8 cellular contexts compared by ENCODE assay signal in the genomic region with DNA sequence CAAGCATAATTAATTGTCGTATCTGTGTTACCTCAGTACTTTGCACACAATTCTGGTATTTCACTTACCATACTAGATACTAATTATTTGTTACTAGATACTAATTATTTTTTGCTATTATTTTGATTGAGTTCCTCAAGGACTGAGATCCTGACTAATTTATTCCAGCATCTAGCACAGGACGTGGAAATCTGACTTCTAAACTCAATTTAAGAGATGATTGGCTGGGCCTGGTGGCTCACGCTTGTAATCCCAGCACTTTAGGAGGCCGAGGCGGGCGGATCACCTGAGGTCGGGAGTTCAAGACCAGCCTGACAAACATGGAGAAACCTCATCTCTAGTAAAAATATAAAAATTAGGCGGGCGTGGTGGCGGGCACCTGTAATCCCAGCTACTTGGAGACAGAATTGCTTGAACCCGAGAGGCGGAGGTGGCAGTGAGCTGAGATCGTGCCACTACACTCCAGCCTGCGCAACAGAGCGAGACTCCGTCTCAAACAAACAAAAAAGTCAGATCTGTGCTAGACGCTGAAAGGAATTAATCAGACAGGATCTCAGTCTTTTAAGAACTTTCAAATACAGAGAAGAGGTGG. TPM values are rescaled to one million over a fixed set of nuclear protein-coding genes. Genes with fewer than 3 reads are reported as not detected.
DNase-seq lines count a peak whose midpoint lies in the region; ATAC-seq and TF ChIP-seq lines count a peak whose summit lies in the region.

No MANE protein-coding gene starts in this region.

- no peak for ATAC-seq in GM19397 (IDR thresholded peaks at IDR 0.05; ENCODE audit: unreplicated experiment)

- no peak for TF ChIP-seq POLR2A in adrenal gland (IDR thresholded peaks at IDR 0.05)
- TF ChIP-seq POLR2A in lower leg skin (IDR thresholded peaks at IDR 0.05), result no peak
- no peak for TF ChIP-seq POLR2A in transverse colon (IDR thresholded peaks at IDR 0.05)

- H3K4me3 ChIP-seq in adrenal gland (peak overlapping the region in 2 of 4 donors; percentile 81 to 93), lower leg skin (ENCODE audit: low read depth, poor library complexity, severe bottlenecking) (peak overlapping the region; percentile 29), transverse colon (peak overlapping the region; percentile 47 to 73 (median 68))

- TF ChIP-seq CTCF in adrenal gland (IDR thresholded peaks at IDR 0.05) (no peak), lower leg skin (IDR thresholded peaks at IDR 0.05) (no peak), transverse colon (IDR thresholded peaks at IDR 0.05) (no peak)

- WGBS in adrenal gland, 4 donors, result 43 to 60% (median 45%) methylated on average over 17 of the region's 17 CpGs
- WGBS in lower leg skin, 2 donors, result 39 to 52% methylated on average over 17 of the region's 17 CpGs
- 37 to 51% methylated on average over 13 to 17 of the region's 17 CpGs for WGBS in transverse colon (ENCODE audit: low coverage in 1 of 2), 2 donors

- TF ChIP-seq EP300 in transverse colon (IDR thresholded peaks at IDR 0.05; ENCODE audit: low read depth), result no peak

- no peaks in the 10 kb centered on the region for H3K27me3 ChIP-seq in adrenal gland
- no peaks in the 10 kb centered on the region for H3K27me3 ChIP-seq in transverse colon

- in situ Hi-C loops in transverse colon (cut with MboI; ENCODE audit: low pct_ligation_motif_present in 1 of 4, low pct_unique_long_range_greater_than_20kb in 1 of 4, low sequenced_read_pairs in 3 of 4), result no loop called here

- H3K27ac ChIP-seq in adrenal gland (peak overlapping the region; percentile 32 to 95 (median 93)), transverse colon (peak overlapping the region; percentile 89 to 97 (median 92))

- peak; percentile 3 for DNase-seq in activated effector memory CD4-positive, alpha-beta T cell treated with Interleukin-2 at 50 U/mL for 16 hours
- DNase-seq in activated effector memory CD4-positive, alpha-beta T cell treated with anti-CD3 and anti-CD28 coated beads, Interleukin-2, amount 50 U/mL, for 16 hours, result no peak
- DNase-seq in adrenal gland (no peak), lower leg skin (ENCODE audit: low spot score in 2 of 2) (no peak), transverse colon (no peak), NCI-H128 (lab: John Stamatoyannopoulos, UW; ENCODE audit: unreplicated experiment) (no peak), posterior cingulate gyrus (no peak)

- no peaks in the 10 kb centered on the region for H3K36me3 ChIP-seq in adrenal gland (replicated peaks in 1 of 2)
- H3K36me3 ChIP-seq in transverse colon, result no peaks in the 10 kb centered on the region

- intact Hi-C loops in adrenal gland (cut with DNase I), result no loop called here
- intact Hi-C loops in lower leg skin (cut with DNase I; ENCODE audit: low total_unique reads), result no loop called here
- intact Hi-C loops in transverse colon (cut with DNase I; ENCODE audit: low total_unique reads), result no loop called here
- intact Hi-C loops in posterior cingulate gyrus (cut with DNase I), result loop anchor here (1.0 kb wide), 1 partner anchor 8 kb away; no protein-coding TSS in a partner anchor

- H3K4me1 ChIP-seq in adrenal gland (replicated peaks in 1 of 2) (peaks cover 22 to 37% of the 10 kb centered on the region in 2 donors), transverse colon (peaks cover 5 to 23% (median 11%) of the 10 kb centered on the region in 4 donors)

- H3K9me3 ChIP-seq in adrenal gland (replicated peaks in 1 of 3), result no peaks in the 10 kb centered on the region
- H3K9me3 ChIP-seq in transverse colon, result no peaks in the 10 kb centered on the region

RNA-seq across cellular contexts. Expression of a gene that starts 0.5 kb away (rescaled TPM):
- 10 to 100 TPM; 13.6 to 42.6 (median 28.7) TPM for total RNA-seq in adrenal gland
- polyA plus RNA-seq in adrenal gland, result 10 to 100 TPM; 31.7 to 59.5 (median 32.3) TPM
- 10 to 100 TPM; 15.2 to 26.4 (median 21.0) TPM for total RNA-seq in lower leg skin
- 10 to 100 TPM in 3 of 4 donors, not detected in 1; 10.5 to 21.1 (median 21.0) TPM for total RNA-seq in transverse colon

RNA-seq across cellular contexts. Expression of a gene that starts 26.3 kb away (rescaled TPM):
- total RNA-seq in adrenal gland (100 to 1,000 TPM; 107 to 283 (median 143) TPM), lower leg skin (100 to 1,000 TPM; 119 to 178 (median 151) TPM), transverse colon (100 to 1,000 TPM in 3 of 4 donors, 10 to 100 TPM in 1; 49.0 to 232 (median 206) TPM)
- polyA plus RNA-seq in adrenal gland, result 100 to 1,000 TPM in 1 of 3 donors, 10 to 100 TPM in 2; 27.8 to 277 (median 40.5) TPM
